In genomic region chr10:6689036-6689435, GRCh38 we compare ENCODE assay signal across 23 cellular contexts.
"Had no signal": no experiment of that assay in that cellular context is flagged by ENCODE, and none has a peak within 500 bp of the region (broad histone marks: within the 10 kb centered on the region; RNA-seq: fewer than 3 reads in every experiment).

No MANE protein-coding gene starts in this region.

- H3K27ac Mint-ChIP-seq: activated CD4-positive, alpha-beta T cell treated with anti-CD3 and anti-CD28 coated beads, Interleukin-2, amount 10 ng/mL, durations not matched to agents 7 days and 5 days; activated CD8-positive, alpha-beta T cell treated with anti-CD3 and anti-CD28 coated beads, Interleukin-2, amount 10 ng/mL, durations not matched to agents 7 days and 5 days; activated naive CD4-positive, alpha-beta T cell treated with anti-CD3 and anti-CD28 coated beads, Interleukin-2, amount 50 U/mL, for 72 hours; activated T-helper 1 cell treated with anti-CD3 and anti-CD28 coated beads, Interleukin-12 subunit alpha, Interleukin-12 subunit beta, Interleukin-2, Interleukin-4 antibody, amounts not matched to agents 30 ng/mL and 10 ng/mL and 1 ng/mL, durations not matched to agents 14 hours and 24 hours and 36 hours; endodermal cell; nephron progenitor cell; stimulated activated naive CD8-positive, alpha-beta T cell treated with anti-CD3 and anti-CD28 coated beads, Interleukin-15, amount 100 ng/mL, for 72 hours; T-helper 2 cell treated with Interferon-gamma antibody and Interleukin-4, amounts not matched to agents 5 μg/mL and 100 μg/mL, for 36 hours had no signal

- H3K9me3 ChIP-seq: pancreas, psoas muscle, tibial artery had no signal

- H3K27ac ChIP-seq: coronary artery, pancreas, psoas muscle, tibial artery, VCaP had no signal

- H3K9me3 Mint-ChIP-seq: activated CD4-positive, alpha-beta T cell treated with anti-CD3 and anti-CD28 coated beads, Interleukin-2, amount 10 ng/mL, durations not matched to agents 7 days and 5 days; activated naive CD4-positive, alpha-beta T cell treated with anti-CD3 and anti-CD28 coated beads, Interleukin-2, amount 50 U/mL, for 72 hours; activated T-helper 1 cell treated with anti-CD3 and anti-CD28 coated beads, Interleukin-12 subunit alpha, Interleukin-12 subunit beta, Interleukin-2, Interleukin-4 antibody, amounts not matched to agents 30 ng/mL and 10 ng/mL and 1 ng/mL, durations not matched to agents 14 hours and 24 hours and 36 hours; endodermal cell; nephron progenitor cell; stimulated activated naive CD8-positive, alpha-beta T cell treated with anti-CD3 and anti-CD28 coated beads, Interleukin-15, amount 100 ng/mL, for 72 hours; T-helper 2 cell treated with Interferon-gamma antibody and Interleukin-4, amounts not matched to agents 5 μg/mL and 100 μg/mL, for 36 hours had no signal

- ATAC-seq: activated CD4-positive, CD25-positive, alpha-beta regulatory T cell treated with anti-CD3 and anti-CD28 coated beads, Interleukin-2, amount 50 U/mL, for 24 hours; activated CD8-positive, alpha-beta T cell treated with anti-CD3 and anti-CD28 coated beads, Interleukin-2, amount 10 ng/mL, durations not matched to agents 7 days and 5 days; activated naive CD4-positive, alpha-beta T cell treated with anti-CD3 and anti-CD28 coated beads, Interleukin-2, amount 50 U/mL, for 72 hours; left colon; pancreas; psoas muscle; right cardiac atrium; stimulated activated naive CD8-positive, alpha-beta T cell treated with anti-CD3 and anti-CD28 coated beads, Interleukin-15, amount 100 ng/mL, for 72 hours had no signal

- H3K27me3 ChIP-seq: pancreas had no signal

- DNase-seq: activated CD4-positive, alpha-beta T cell treated with anti-CD3 and anti-CD28 coated beads, Interleukin-2, amount 10 ng/mL, durations not matched to agents 7 days and 5 days; activated CD8-positive, alpha-beta T cell treated with anti-CD3 and anti-CD28 coated beads, Interleukin-2, amount 10 ng/mL, durations not matched to agents 7 days and 5 days; activated gamma-delta T cell treated with Interleukin-2 at 50 U/mL for 16 hours; aorta; cerebellar nuclear complex; endodermal cell; hippocampal formation; left colon; mesenchymal stem cell; nephron progenitor cell; pancreas; psoas muscle; right cardiac atrium; stimulated activated CD4-positive, alpha-beta T cell treated with anti-CD3 and anti-CD28 coated beads, Interleukin-1b, Interleukin-23, amount 100 ng/mL, for 48 hours; stimulated activated naive CD8-positive, alpha-beta T cell treated with anti-CD3 and anti-CD28 coated beads, Interleukin-15, amount 100 ng/mL, for 72 hours; tibial artery had no signal

- H3K4me1 Mint-ChIP-seq: activated CD4-positive, alpha-beta T cell treated with anti-CD3 and anti-CD28 coated beads, Interleukin-2, amount 10 ng/mL, durations not matched to agents 7 days and 5 days; nephron progenitor cell; stimulated activated naive CD8-positive, alpha-beta T cell treated with anti-CD3 and anti-CD28 coated beads, Interleukin-15, amount 100 ng/mL, for 72 hours had no signal

- H3K4me3 ChIP-seq: coronary artery, pancreas, psoas muscle, tibial artery had no signal

- H3K36me3 Mint-ChIP-seq: activated naive CD4-positive, alpha-beta T cell treated with anti-CD3 and anti-CD28 coated beads, Interleukin-2, amount 50 U/mL, for 72 hours had no signal

- H3K4me3 Mint-ChIP-seq: activated CD4-positive, alpha-beta T cell treated with anti-CD3 and anti-CD28 coated beads, Interleukin-2, amount 10 ng/mL, durations not matched to agents 7 days and 5 days; activated CD8-positive, alpha-beta T cell treated with anti-CD3 and anti-CD28 coated beads, Interleukin-2, amount 10 ng/mL, durations not matched to agents 7 days and 5 days; activated T-helper 1 cell treated with anti-CD3 and anti-CD28 coated beads, Interleukin-12 subunit alpha, Interleukin-12 subunit beta, Interleukin-2, Interleukin-4 antibody, amounts not matched to agents 30 ng/mL and 10 ng/mL and 1 ng/mL, durations not matched to agents 14 hours and 24 hours and 36 hours; endodermal cell; nephron progenitor cell; stimulated activated naive CD8-positive, alpha-beta T cell treated with anti-CD3 and anti-CD28 coated beads, Interleukin-15, amount 100 ng/mL, for 72 hours; T-helper 2 cell treated with Interferon-gamma antibody and Interleukin-4, amounts not matched to agents 5 μg/mL and 100 μg/mL, for 36 hours had no signal

- H3K4me1 ChIP-seq: pancreas, psoas muscle, tibial artery had no signal

- FAIRE-seq: frontal cortex, pancreas had no signal

- H3K36me3 ChIP-seq: pancreas, tibial artery had no signal
